9 cellular contexts compared by ENCODE assay signal in the genomic region with DNA sequence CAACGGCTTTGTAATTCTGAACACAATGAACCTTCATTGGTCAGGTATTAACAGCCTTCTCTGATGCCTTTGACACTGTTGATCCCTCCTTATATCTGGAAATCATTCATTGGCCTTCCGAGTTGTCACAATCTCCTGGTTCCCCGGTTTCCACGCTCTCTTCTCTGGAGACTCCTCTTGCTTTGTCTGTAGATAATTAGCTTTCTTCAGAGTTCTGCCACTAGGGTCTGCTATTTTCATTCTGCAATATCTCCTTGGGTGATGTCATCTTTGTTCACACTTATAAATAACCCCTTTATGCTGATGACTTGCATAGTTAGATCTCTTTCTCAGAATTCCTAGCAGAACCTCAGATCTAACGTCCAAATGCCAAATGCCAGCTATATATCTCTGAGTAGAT.
DNase-seq lines count a peak whose midpoint lies in the region; ATAC-seq, FAIRE-seq and TF ChIP-seq lines count a peak whose summit lies in the region.
"Had no signal": no experiment of that assay in that cellular context is flagged by ENCODE, and none has a peak within 500 bp of the region (broad histone marks: within the 10 kb centered on the region; RNA-seq: fewer than 3 reads in every experiment).

No MANE protein-coding gene starts in this region.

- peak; percentile 89 for ATAC-seq in WTC11

- peaks cover 16% of the 10 kb centered on the region for H3K4me1 Mint-ChIP-seq in WTC11

- H3K36me3 Mint-ChIP-seq in WTC11 = no peaks in the 10 kb centered on the region

- H3K9me3 Mint-ChIP-seq in WTC11 = no peaks in the 10 kb centered on the region

- FAIRE-seq in D721Med (lab: Jason Lieb, UNC) = no peak

- DNase-seq in D721Med (ENCODE audit: insufficient read length, low spot score) = no peak
- peak; percentile 55 for DNase-seq in HT1080 (ENCODE audit: low read depth)
- no peak for DNase-seq in WTC11 (ENCODE audit: low spot score)
- peak; percentile 19 for DNase-seq in kidney glomerular epithelial cell (lab: John Stamatoyannopoulos, UW)
- DNase-seq in stimulated activated naive CD4-positive, alpha-beta T cell (lab: John Stamatoyannopoulos, UW) = no peak
- DNase-seq in GM20000 (ENCODE audit: low spot score) = no peak
- no peak for DNase-seq in activated CD4-positive, alpha-beta T cell treated with anti-CD3 and anti-CD28 coated beads for 4 hours
- no peak for DNase-seq in activated CD4-positive, CD25-positive, alpha-beta regulatory T cell treated with anti-CD3 and anti-CD28 coated beads, Interleukin-2, amount 50 U/mL, for 72 hours
- DNase-seq: GF-D8 had no signal

- POLR2A ChIA-PET in WTC11 (lab: Charles Lee) = no interaction called here

- peak overlapping the region; percentile 3; the same call in 1 of the 2 replicates for H3K27ac Mint-ChIP-seq in WTC11

- no peak overlapping the region for H3K4me3 Mint-ChIP-seq in WTC11

- TF ChIP-seq CTCF in D721Med (IDR thresholded peaks at IDR 0.05; ENCODE audit: insufficient read depth, missing control alignments) (peak; percentile 48), WTC11 (IDR thresholded peaks at IDR 0.05) (no peak), GM20000 (IDR thresholded peaks at IDR 0.05; ENCODE audit: extremely low read depth, missing control alignments) (no peak)

- CTCF ChIA-PET in WTC11 (lab: Charles Lee) = interaction anchor here (0.6 to 1.5 kb wide), 3 partner anchors 201 to 326 kb away, joined by 3 to 4 read pairs (median 4); no protein-coding TSS in a partner anchor

- H3K27me3 Mint-ChIP-seq in WTC11 (ENCODE audit: low read depth) = no peaks in the 10 kb centered on the region

TF ChIP-seq in WTC11, 78 proteins besides CTCF, POLR2A, EP300 and RAD21:
- TF ChIP-seq TEAD4 (CRISPR knock-in tag; IDR thresholded peaks at IDR 0.05) = no peak
- TF ChIP-seq E2F4 (CRISPR knock-in tag; IDR thresholded peaks at IDR 0.05; ENCODE audit: borderline replicate concordance, low read depth) = no peak
- no peak for TF ChIP-seq ZNF532 (CRISPR knock-in tag; IDR thresholded peaks at IDR 0.05; ENCODE audit: borderline replicate concordance)
- TF ChIP-seq SMAD4 (CRISPR knock-in tag; IDR thresholded peaks at IDR 0.05) = no peak
- TF ChIP-seq ATF2 (CRISPR knock-in tag; IDR thresholded peaks at IDR 0.05; ENCODE audit: borderline replicate concordance, low read depth) = no peak
- TF ChIP-seq, protein P1, sequence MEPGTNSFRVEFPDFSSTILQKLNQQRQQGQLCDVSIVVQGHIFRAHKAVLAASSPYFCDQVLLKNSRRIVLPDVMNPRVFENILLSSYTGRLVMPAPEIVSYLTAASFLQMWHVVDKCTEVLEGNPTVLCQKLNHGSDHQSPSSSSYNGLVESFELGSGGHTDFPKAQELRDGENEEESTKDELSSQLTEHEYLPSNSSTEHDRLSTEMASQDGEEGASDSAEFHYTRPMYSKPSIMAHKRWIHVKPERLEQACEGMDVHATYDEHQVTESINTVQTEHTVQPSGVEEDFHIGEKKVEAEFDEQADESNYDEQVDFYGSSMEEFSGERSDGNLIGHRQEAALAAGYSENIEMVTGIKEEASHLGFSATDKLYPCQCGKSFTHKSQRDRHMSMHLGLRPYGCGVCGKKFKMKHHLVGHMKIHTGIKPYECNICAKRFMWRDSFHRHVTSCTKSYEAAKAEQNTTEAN (CRISPR knock-in tag; IDR thresholded peaks at IDR 0.05) = no peak
- no peak for TF ChIP-seq TCF7 (CRISPR knock-in tag; IDR thresholded peaks at IDR 0.05; ENCODE audit: low read depth)
- no peak for TF ChIP-seq CREB1 (CRISPR knock-in tag; IDR thresholded peaks at IDR 0.05)
- TF ChIP-seq, protein P2, sequence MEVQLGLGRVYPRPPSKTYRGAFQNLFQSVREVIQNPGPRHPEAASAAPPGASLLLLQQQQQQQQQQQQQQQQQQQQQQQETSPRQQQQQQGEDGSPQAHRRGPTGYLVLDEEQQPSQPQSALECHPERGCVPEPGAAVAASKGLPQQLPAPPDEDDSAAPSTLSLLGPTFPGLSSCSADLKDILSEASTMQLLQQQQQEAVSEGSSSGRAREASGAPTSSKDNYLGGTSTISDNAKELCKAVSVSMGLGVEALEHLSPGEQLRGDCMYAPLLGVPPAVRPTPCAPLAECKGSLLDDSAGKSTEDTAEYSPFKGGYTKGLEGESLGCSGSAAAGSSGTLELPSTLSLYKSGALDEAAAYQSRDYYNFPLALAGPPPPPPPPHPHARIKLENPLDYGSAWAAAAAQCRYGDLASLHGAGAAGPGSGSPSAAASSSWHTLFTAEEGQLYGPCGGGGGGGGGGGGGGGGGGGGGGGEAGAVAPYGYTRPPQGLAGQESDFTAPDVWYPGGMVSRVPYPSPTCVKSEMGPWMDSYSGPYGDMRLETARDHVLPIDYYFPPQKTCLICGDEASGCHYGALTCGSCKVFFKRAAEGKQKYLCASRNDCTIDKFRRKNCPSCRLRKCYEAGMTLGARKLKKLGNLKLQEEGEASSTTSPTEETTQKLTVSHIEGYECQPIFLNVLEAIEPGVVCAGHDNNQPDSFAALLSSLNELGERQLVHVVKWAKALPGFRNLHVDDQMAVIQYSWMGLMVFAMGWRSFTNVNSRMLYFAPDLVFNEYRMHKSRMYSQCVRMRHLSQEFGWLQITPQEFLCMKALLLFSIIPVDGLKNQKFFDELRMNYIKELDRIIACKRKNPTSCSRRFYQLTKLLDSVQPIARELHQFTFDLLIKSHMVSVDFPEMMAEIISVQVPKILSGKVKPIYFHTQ (CRISPR knock-in tag; IDR thresholded peaks at IDR 0.05) = no peak
- no peak for TF ChIP-seq RORB (CRISPR knock-in tag; IDR thresholded peaks at IDR 0.05)
- TF ChIP-seq, protein P3, sequence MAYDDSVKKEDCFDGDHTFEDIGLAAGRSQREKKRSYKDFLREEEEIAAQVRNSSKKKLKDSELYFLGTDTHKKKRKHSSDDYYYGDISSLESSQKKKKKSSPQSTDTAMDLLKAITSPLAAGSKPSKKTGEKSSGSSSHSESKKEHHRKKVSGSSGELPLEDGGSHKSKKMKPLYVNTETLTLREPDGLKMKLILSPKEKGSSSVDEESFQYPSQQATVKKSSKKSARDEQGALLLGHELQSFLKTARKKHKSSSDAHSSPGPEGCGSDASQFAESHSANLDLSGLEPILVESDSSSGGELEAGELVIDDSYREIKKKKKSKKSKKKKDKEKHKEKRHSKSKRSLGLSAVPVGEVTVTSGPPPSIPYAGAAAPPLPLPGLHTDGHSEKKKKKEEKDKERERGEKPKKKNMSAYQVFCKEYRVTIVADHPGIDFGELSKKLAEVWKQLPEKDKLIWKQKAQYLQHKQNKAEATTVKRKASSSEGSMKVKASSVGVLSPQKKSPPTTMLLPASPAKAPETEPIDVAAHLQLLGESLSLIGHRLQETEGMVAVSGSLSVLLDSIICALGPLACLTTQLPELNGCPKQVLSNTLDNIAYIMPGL (CRISPR knock-in tag; IDR thresholded peaks at IDR 0.05) = no peak
- no peak for TF ChIP-seq SMAD3 (CRISPR knock-in tag; IDR thresholded peaks at IDR 0.05; ENCODE audit: borderline replicate concordance)
- TF ChIP-seq RELA (CRISPR knock-in tag; IDR thresholded peaks at IDR 0.05; ENCODE audit: borderline replicate concordance) = no peak
- TF ChIP-seq MYBL2 (CRISPR knock-in tag; IDR thresholded peaks at IDR 0.05) = no peak

Comparison
In these comparisons a context has a peak if more than half of its experiments do, and no peak if none do; other contexts are left out.
1. DNase-seq: peak in HT1080 (single experiment) and kidney glomerular epithelial cell (single experiment); none in D721Med (single experiment), WTC11 (single experiment), stimulated activated naive CD4-positive, alpha-beta T cell (0 of 6), GM20000 (single experiment), activated CD4-positive, alpha-beta T cell treated with anti-CD3 and anti-CD28 coated beads for 4 hours (0 of 2) and activated CD4-positive, CD25-positive, alpha-beta regulatory T cell treated with anti-CD3 and anti-CD28 coated beads, Interleukin-2, amount 50 U/mL, for 72 hours (single experiment).